8 cellular contexts compared by ENCODE assay signal in the genomic region with DNA sequence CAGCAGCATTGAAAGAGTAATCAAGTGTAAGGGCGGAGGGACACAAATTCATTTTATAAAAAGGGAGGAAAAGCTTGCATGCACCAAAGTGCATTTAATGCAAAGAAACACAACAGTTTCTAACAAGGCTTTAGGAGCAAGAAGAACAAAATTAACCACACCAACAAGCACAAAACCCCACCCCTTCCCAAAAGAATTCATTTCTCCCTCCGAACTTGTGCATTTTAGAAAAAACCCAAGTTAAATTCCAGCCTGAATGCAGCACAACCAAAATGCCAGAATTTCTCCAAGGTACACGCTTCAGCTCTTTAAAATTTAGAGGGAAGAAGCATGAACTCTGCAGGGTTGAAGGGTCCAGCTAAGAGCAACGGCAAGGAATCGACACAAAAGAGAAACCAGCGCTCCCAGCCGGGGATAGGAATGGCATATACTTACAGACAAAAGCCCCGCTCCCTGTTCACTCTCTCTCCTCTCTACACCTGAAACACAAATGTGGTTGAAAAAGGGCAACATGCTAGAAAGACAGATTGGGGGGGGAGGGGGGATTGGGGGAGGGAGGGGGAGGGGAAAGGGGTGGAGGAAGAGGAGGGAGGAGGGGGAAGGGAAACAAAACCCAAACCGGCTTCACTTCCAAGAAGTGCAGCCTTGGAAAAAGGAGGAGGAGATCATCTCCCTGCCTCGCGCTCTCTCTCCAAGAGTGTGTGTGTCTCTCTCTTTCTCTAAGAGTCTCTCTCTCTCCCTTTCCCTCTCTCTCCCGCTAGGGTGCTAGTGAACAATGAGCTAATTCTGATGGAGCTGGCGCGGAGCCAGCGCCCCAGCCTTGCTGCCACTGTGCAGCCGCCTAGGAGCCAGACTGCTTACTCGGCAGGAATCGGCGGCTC. TPM values are rescaled to one million over a fixed set of nuclear protein-coding genes. Genes with fewer than 3 reads are reported as not detected.
A peak's percentile ranks its signal among the peaks of the same experiment; 100 is the strongest.
DNase-seq lines count a peak whose midpoint lies in the region; ATAC-seq, FAIRE-seq and TF ChIP-seq lines count a peak whose summit lies in the region.

A gene with protein sequence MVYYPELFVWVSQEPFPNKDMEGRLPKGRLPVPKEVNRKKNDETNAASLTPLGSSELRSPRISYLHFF (minus strand): TSS at position 494 of the 881 bp plus-strand sequence. CDS start 1,422 bp downstream, outside the sequence.

- H3K36me3 Mint-ChIP-seq in immature natural killer cell: no peaks in the 10 kb centered on the region

- no peak for TF ChIP-seq POLR2A in A549 (IDR thresholded peaks at IDR 0.05; ENCODE audit: low read length)

- POLR2A ChIA-PET in A549 (lab: Yijun Ruan, JAX): interaction anchor here (0.6 to 2.0 kb wide), 15 partner anchors 8 to 1082 kb away, joined by 3 to 22 read pairs (median 4); no protein-coding TSS in a partner anchor

- peak within 1 kb of the TSS; percentile 93 for H3K4me2 ChIP-seq in A549

- no peak for TF ChIP-seq EP300 in A549 (IDR thresholded peaks at IDR 0.05)

- ATAC-seq in A549 (peak; percentile 82 to 89), GM18858 (IDR thresholded peaks at IDR 0.05; ENCODE audit: unreplicated experiment) (peak; percentile 54), HG03097 (IDR thresholded peaks at IDR 0.05; ENCODE audit: low FRiP score, unreplicated experiment) (peak; percentile 50)

- H3K9me3 ChIP-seq in A549 (no peaks in the 10 kb centered on the region), small intestine (ENCODE audit: control insufficient read depth, low read depth) (no peaks in the 10 kb centered on the region)

- no peaks in the 10 kb centered on the region for H3K27me3 ChIP-seq in bronchial epithelial cell (ENCODE audit: control insufficient read depth, insufficient read depth, low read length)
- no peaks in the 10 kb centered on the region for H3K27me3 ChIP-seq in small intestine (ENCODE audit: control insufficient read depth in 2 of 2, insufficient read depth in 2 of 2, low read length in 2 of 2)

- H3K27me3 Mint-ChIP-seq in immature natural killer cell (ENCODE audit: low read depth in 3 of 3): peaks cover 2 to 10% (median 6%) of the 10 kb centered on the region in 3 donors

- peak; percentile 70 to 91 for DNase-seq in A549 (ENCODE audit: low read depth in 1 of 2, low spot score in 1 of 2)
- peak; percentile 84 for DNase-seq in NCI-H2107 treated with DMSO at 0.1 percent for 48 hours (lab: John Stamatoyannopoulos, UW; ENCODE audit: unreplicated experiment)
- DNase-seq in UCSD-AML1 (lab: John Stamatoyannopoulos, UW; ENCODE audit: unreplicated experiment): peak; percentile 91
- peak; percentile 88 for DNase-seq in bronchial epithelial cell (ENCODE audit: low read depth)
- no peak for DNase-seq in immature natural killer cell
- DNase-seq in small intestine: peak; percentile 88

- no peaks in the 10 kb centered on the region for H3K9me3 Mint-ChIP-seq in immature natural killer cell

- H3K4me1 ChIP-seq in A549: peaks cover 6% of the 10 kb centered on the region; the same call in 2 of the 3 replicates
- H3K4me1 ChIP-seq in small intestine (ENCODE audit: control insufficient read depth in 2 of 2, insufficient read depth in 1 of 2, low read depth in 1 of 2, low read length in 1 of 2): peaks cover 0 to 4% of the 10 kb centered on the region in 2 donors

- H3K27ac ChIP-seq in A549 (peak within 1 kb of the TSS; percentile 92 to 94), small intestine (ENCODE audit: low read depth in 1 of 2, low read length in 1 of 2) (peak within 1 kb of the TSS; percentile 83 to 85)

- 6% methylated on average over 16 of the region's 19 CpGs for WGBS in A549 (ENCODE audit: missing lambda C conversion rate)
- 0 to 3% (median 1%) methylated on average over 19 of the region's 19 CpGs for WGBS in small intestine, 3 donors

- no peaks in the 10 kb centered on the region for H3K36me3 ChIP-seq in bronchial epithelial cell (ENCODE audit: control insufficient read depth, insufficient read depth, low read length)
- H3K36me3 ChIP-seq in small intestine (ENCODE audit: control insufficient read depth in 2 of 2, insufficient read depth in 2 of 2, low read length in 2 of 2): no peaks in the 10 kb centered on the region

- no peak for FAIRE-seq in A549 (lab: Jason Lieb, UNC)
- no peak for FAIRE-seq in bronchial epithelial cell (lab: Jason Lieb, UNC)
- no peak for FAIRE-seq in small intestine (lab: Jason Lieb, UNC)

- CTCF ChIA-PET in A549 (lab: Yijun Ruan, JAX): interaction anchor here (0.6 to 2.0 kb wide), 5 partner anchors 10 to 207 kb away, joined by 3 to 7 read pairs (median 4); no protein-coding TSS in a partner anchor

- TF ChIP-seq RAD21 in A549 (conservative IDR thresholded peaks at IDR 0.05 in 1 of 2, IDR thresholded peaks at IDR 0.05 in 1 of 2): no peak; a peak in 1 of 5 replicates

- TF ChIP-seq CTCF in A549 (IDR thresholded peaks at IDR 0.05) (no peak; the same call in 2 of the 3 replicates), bronchial epithelial cell (IDR thresholded peaks at IDR 0.05; ENCODE audit: insufficient read depth, low read length, severe bottlenecking) (peak; percentile 63)

- H3K4me3 ChIP-seq in A549: peak within 1 kb of the TSS; percentile 73
- peak within 1 kb of the TSS; percentile 55 for H3K4me3 ChIP-seq in bronchial epithelial cell (ENCODE audit: low read depth, low read length)
- H3K4me3 ChIP-seq in small intestine (ENCODE audit: low read depth in 1 of 2, low read length in 2 of 2): peak within 1 kb of the TSS; percentile 72 to 78

- H3K27ac Mint-ChIP-seq in immature natural killer cell: peak within 1 kb of the TSS; percentile 26 to 85 (median 77)

- peaks cover 17 to 19% of the 10 kb centered on the region in 2 donors for H3K4me1 Mint-ChIP-seq in immature natural killer cell

- H3K4me3 Mint-ChIP-seq in immature natural killer cell: peak within 1 kb of the TSS; percentile 86 to 96 (median 93)

TF ChIP-seq in A549, 52 proteins besides CTCF, POLR2A, EP300 and RAD21:
- TF ChIP-seq, protein P1, sequence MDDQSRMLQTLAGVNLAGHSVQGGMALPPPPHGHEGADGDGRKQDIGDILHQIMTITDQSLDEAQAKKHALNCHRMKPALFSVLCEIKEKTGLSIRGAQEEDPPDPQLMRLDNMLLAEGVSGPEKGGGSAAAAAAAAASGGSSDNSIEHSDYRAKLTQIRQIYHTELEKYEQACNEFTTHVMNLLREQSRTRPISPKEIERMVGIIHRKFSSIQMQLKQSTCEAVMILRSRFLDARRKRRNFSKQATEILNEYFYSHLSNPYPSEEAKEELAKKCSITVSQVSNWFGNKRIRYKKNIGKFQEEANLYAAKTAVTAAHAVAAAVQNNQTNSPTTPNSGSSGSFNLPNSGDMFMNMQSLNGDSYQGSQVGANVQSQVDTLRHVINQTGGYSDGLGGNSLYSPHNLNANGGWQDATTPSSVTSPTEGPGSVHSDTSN (IDR thresholded peaks at IDR 0.05): no peak
- TF ChIP-seq FOSL2 (IDR thresholded peaks at IDR 0.05) (no peak), FOSL2 (CRISPR knock-in tag; IDR thresholded peaks at IDR 0.05) (peak; percentile 14; the same call in 1 of the 2 replicates), FOXS1 (CRISPR knock-in tag; IDR thresholded peaks at IDR 0.05) (no peak), SMC3 (IDR thresholded peaks at IDR 0.05) (peak; percentile 20; the same call in 2 of the 3 replicates), ZSCAN20 (CRISPR knock-in tag; IDR thresholded peaks at IDR 0.05) (no peak), EHMT2 (IDR thresholded peaks at IDR 0.05; ENCODE audit: low read depth) (no peak), RNF2 (IDR thresholded peaks at IDR 0.05; ENCODE audit: borderline replicate concordance, low read depth) (no peak), CHD4 (IDR thresholded peaks at IDR 0.05; ENCODE audit: borderline replicate concordance) (no peak), HDAC2 (IDR thresholded peaks at IDR 0.05) (no peak), JUN (IDR thresholded peaks at IDR 0.05) (no peak), GATA3 (IDR thresholded peaks at IDR 0.05; ENCODE audit: borderline replicate concordance) (0 out of 2 replicates have a peak, but pooled peaks have one; percentile 30), MAFK (IDR thresholded peaks at IDR 0.05; ENCODE audit: partially characterized antibody) (peak; percentile 97)
- TF ChIP-seq, protein P2, sequence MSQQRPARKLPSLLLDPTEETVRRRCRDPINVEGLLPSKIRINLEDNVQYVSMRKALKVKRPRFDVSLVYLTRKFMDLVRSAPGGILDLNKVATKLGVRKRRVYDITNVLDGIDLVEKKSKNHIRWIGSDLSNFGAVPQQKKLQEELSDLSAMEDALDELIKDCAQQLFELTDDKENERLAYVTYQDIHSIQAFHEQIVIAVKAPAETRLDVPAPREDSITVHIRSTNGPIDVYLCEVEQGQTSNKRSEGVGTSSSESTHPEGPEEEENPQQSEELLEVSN (IDR thresholded peaks at IDR 0.05; ENCODE audit: borderline replicate concordance, low read depth): no peak
TF ChIP-seq in A549: peak in this region for 4.

RNA-seq across cellular contexts. Expression of the gene that starts here (rescaled TPM):
- polyA plus RNA-seq in A549 (2011; rRNA removed) (24.5 and 28.1 TPM in 2 replicates), A549 (2017; fragmentation: RNase III; extraction: RNeasy Plus Mini Kit Qiagen cat#74134 plus additional on column Dnase treatment) (6.3 to 11.0 TPM (median 8.7 TPM) in 3 replicates), immature natural killer cell (10 to 100 TPM; 12.5 to 20.2 (median 17.6) TPM), small intestine (10 to 100 TPM in 1 of 3 donors, 1 to 10 TPM in 2; 1.8 to 16.0 (median 4.1) TPM)
- 6.0 and 6.8 TPM in 2 replicates for polyA plus RNA-seq in A549 (2012; cell fraction: cytosol; rRNA removed)
- 3.1 and 5.9 TPM in 2 replicates for polyA plus RNA-seq in A549 (2012; cell fraction: nucleus; rRNA removed)
- 13.5 and 13.6 TPM in 2 replicates for polyA minus RNA-seq in A549 (2011; rRNA and poly(A)+ RNA removed)
- 2.3 and 5.0 TPM in 2 replicates for total RNA-seq in bronchial epithelial cell

Comparison
In these comparisons a context has a peak if more than half of its experiments do, and no peak if none do; other contexts are left out.
1. DNase-seq: peak in A549 (2 of 2), NCI-H2107 treated with DMSO at 0.1 percent for 48 hours (single experiment), UCSD-AML1 (single experiment), bronchial epithelial cell (single experiment) and small intestine (single experiment); none in immature natural killer cell (0 of 3).
2. Peak in every context shown above with its lines, with median percentiles within 50 percentile points of each other: ATAC-seq and H3K4me3 ChIP-seq.